2 cellular contexts compared by ENCODE assay signal in the genomic region with DNA sequence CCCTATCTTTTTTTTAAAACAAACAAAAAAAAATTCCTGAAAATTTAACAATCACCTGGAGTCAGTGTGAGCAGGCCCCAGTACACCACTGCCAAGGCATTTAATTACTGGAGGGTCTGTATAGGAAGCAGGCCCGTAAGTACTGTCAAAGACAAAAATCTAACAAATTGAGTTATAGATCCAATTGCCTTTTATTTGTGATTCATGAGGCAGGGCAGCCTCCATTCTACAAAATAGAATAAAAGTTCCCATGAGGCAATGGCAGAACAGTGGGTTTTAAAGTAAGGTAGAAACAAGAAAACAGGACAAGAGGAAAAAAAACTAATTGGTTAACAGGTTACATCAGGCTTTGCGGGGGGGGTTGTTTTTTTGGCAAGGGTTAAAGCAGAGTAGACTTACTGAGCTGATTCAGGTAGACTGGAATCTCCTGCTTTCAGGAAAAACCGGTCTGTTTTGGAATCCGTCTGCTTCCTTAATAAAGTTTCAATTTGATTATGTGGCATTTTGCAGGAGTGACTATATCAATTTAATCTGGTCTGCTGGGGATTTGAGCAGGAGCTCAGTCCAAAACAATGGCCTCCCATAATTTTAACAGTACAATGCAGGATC.
TF ChIP-seq lines count a peak whose summit lies in the region.

No MANE protein-coding gene starts in this region.

TF ChIP-seq in HCT116, 20 proteins besides CTCF, POLR2A, EP300 and RAD21 (continued from another document):
- TF ChIP-seq, protein P1, sequence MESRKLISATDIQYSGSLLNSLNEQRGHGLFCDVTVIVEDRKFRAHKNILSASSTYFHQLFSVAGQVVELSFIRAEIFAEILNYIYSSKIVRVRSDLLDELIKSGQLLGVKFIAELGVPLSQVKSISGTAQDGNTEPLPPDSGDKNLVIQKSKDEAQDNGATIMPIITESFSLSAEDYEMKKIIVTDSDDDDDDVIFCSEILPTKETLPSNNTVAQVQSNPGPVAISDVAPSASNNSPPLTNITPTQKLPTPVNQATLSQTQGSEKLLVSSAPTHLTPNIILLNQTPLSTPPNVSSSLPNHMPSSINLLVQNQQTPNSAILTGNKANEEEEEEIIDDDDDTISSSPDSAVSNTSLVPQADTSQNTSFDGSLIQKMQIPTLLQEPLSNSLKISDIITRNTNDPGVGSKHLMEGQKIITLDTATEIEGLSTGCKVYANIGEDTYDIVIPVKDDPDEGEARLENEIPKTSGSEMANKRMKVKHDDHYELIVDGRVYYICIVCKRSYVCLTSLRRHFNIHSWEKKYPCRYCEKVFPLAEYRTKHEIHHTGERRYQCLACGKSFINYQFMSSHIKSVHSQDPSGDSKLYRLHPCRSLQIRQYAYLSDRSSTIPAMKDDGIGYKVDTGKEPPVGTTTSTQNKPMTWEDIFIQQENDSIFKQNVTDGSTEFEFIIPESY (IDR thresholded peaks at IDR 0.05; ENCODE audit: extremely low read depth, insufficient replicate concordance, low read length): no peak
- peak; percentile 85; the same call in 1 of the 2 replicates for TF ChIP-seq CBX3 (IDR thresholded peaks at IDR 0.05; ENCODE audit: low read depth)
- TF ChIP-seq EZH2phosphoT487 (IDR thresholded peaks at IDR 0.05; ENCODE audit: borderline replicate concordance): no peak
- peak; percentile 79 for TF ChIP-seq FOSL1 (IDR thresholded peaks at IDR 0.05; ENCODE audit: low read depth)
- no peak for TF ChIP-seq SRF (IDR thresholded peaks at IDR 0.05; ENCODE audit: low read depth)
- no peak for TF ChIP-seq EZH2 (IDR thresholded peaks at IDR 0.05)
- TF ChIP-seq, protein P2, sequence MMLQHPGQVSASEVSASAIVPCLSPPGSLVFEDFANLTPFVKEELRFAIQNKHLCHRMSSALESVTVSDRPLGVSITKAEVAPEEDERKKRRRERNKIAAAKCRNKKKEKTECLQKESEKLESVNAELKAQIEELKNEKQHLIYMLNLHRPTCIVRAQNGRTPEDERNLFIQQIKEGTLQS (IDR thresholded peaks at IDR 0.05): no peak
- TF ChIP-seq CEBPB (IDR thresholded peaks at IDR 0.05; ENCODE audit: low read depth): peak; percentile 84
- no peak for TF ChIP-seq EGR1 (IDR thresholded peaks at IDR 0.05; ENCODE audit: low read depth)
- TF ChIP-seq POLR2AphosphoS5 (IDR thresholded peaks at IDR 0.05; ENCODE audit: low read depth, low read length): peak; percentile 54; the same call in 1 of the 2 replicates
- no peak for TF ChIP-seq ZNF274 (IDR thresholded peaks at IDR 0.05; ENCODE audit: low read depth, low read length)
- TF ChIP-seq JUND (IDR thresholded peaks at IDR 0.05): peak; percentile 89
- peak; percentile 8; the same call in 1 of the 2 replicates for TF ChIP-seq ELF1 (IDR thresholded peaks at IDR 0.05; ENCODE audit: borderline replicate concordance, low read depth)
- 0 out of 2 replicates have a peak, but pooled peaks have one; percentile 36 for TF ChIP-seq SIN3A (IDR thresholded peaks at IDR 0.05; ENCODE audit: low read depth)
- TF ChIP-seq, protein P3, sequence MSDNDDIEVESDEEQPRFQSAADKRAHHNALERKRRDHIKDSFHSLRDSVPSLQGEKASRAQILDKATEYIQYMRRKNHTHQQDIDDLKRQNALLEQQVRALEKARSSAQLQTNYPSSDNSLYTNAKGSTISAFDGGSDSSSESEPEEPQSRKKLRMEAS (IDR thresholded peaks at IDR 0.05): peak; percentile 43; the same call in 1 of the 2 replicates
- TF ChIP-seq YY1 (IDR thresholded peaks at IDR 0.05; ENCODE audit: extremely low read depth, insufficient replicate concordance, low read depth, low read length): no peak
- no peak for TF ChIP-seq ZFX (IDR thresholded peaks at IDR 0.05)
- TF ChIP-seq TCF7L2 (IDR thresholded peaks at IDR 0.05; ENCODE audit: borderline replicate concordance, extremely low read depth, insufficient read depth, insufficient read length): no peak
- TF ChIP-seq, protein P4, sequence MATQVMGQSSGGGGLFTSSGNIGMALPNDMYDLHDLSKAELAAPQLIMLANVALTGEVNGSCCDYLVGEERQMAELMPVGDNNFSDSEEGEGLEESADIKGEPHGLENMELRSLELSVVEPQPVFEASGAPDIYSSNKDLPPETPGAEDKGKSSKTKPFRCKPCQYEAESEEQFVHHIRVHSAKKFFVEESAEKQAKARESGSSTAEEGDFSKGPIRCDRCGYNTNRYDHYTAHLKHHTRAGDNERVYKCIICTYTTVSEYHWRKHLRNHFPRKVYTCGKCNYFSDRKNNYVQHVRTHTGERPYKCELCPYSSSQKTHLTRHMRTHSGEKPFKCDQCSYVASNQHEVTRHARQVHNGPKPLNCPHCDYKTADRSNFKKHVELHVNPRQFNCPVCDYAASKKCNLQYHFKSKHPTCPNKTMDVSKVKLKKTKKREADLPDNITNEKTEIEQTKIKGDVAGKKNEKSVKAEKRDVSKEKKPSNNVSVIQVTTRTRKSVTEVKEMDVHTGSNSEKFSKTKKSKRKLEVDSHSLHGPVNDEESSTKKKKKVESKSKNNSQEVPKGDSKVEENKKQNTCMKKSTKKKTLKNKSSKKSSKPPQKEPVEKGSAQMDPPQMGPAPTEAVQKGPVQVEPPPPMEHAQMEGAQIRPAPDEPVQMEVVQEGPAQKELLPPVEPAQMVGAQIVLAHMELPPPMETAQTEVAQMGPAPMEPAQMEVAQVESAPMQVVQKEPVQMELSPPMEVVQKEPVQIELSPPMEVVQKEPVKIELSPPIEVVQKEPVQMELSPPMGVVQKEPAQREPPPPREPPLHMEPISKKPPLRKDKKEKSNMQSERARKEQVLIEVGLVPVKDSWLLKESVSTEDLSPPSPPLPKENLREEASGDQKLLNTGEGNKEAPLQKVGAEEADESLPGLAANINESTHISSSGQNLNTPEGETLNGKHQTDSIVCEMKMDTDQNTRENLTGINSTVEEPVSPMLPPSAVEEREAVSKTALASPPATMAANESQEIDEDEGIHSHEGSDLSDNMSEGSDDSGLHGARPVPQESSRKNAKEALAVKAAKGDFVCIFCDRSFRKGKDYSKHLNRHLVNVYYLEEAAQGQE (IDR thresholded peaks at IDR 0.05; ENCODE audit: low read depth): no peak

TF ChIP-seq in SK-N-SH, 30 proteins besides CTCF, POLR2A, EP300 and RAD21:
- TF ChIP-seq, protein P5, sequence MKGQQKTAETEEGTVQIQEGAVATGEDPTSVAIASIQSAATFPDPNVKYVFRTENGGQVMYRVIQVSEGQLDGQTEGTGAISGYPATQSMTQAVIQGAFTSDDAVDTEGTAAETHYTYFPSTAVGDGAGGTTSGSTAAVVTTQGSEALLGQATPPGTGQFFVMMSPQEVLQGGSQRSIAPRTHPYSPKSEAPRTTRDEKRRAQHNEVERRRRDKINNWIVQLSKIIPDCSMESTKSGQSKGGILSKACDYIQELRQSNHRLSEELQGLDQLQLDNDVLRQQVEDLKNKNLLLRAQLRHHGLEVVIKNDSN (IDR thresholded peaks at IDR 0.05; ENCODE audit: borderline replicate concordance, low read depth): no peak
- TF ChIP-seq RCOR1 (IDR thresholded peaks at IDR 0.05; ENCODE audit: low read length) (0 out of 2 replicates have a peak, but pooled peaks have one; percentile 33), POLR2AphosphoS5 (IDR thresholded peaks at IDR 0.05; ENCODE audit: low read depth, low read length) (no peak), MXI1 (IDR thresholded peaks at IDR 0.05; ENCODE audit: low read depth, low read length) (no peak), SMC3 (IDR thresholded peaks at IDR 0.05; ENCODE audit: low read depth, low read length) (no peak)
TF ChIP-seq in SK-N-SH: peak in this region for 1.
